ENCODE assay signal across 9 cellular contexts in the genomic region with DNA sequence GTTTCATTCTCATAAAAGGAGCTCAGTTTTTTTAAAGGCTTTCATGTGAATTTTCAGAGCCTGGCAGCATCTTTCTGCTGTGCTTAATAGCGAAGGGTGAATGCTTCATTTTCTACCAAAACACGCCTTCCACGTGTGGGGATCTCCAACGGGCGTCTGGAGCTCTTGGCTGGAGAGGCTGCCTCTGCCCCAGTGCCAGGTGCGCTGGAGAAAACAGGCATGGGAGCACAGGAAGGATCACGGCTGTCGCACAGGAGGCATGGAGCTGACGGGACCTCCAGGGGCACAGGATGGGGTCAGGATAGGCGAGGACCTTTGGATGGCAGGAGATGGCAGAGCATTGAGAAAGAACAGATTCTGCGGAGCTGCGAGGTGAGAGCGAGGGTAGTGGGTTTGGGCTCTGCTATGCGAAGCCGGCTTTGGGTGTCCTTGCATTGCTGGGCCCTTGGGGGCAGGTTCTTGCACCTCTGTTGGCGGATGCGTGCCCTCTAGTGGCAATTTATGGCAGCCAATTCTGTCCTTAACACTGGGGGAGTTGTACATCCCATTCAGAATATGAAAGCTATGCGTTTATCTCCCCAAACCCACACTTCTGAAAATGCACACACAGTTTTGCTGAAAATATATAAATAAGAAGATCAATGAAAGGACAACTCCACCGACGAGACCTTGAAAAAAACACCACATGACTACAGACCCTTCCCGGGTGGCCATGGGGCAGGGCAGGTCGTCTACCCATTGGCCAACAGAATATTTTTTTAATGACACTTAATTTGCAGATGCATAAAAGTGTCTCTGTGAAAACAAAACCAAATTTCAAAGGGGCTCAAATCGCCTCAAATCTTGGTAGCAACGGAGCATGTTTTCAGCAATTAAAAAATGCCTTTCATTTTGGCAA.
DNase-seq lines count a peak whose midpoint lies in the region; ATAC-seq and TF ChIP-seq lines count a peak whose summit lies in the region.
"Had no signal": no experiment of that assay in that cellular context is flagged by ENCODE, and none has a peak within 500 bp of the region (broad histone marks: within the 10 kb centered on the region; RNA-seq: fewer than 3 reads in every experiment).

No MANE protein-coding gene starts in this region.

- H3K4ac ChIP-seq in IMR-90 (ENCODE audit: low read depth, low read length): no peak overlapping the region; the same call in 1 of the 2 replicates
- H3K4ac ChIP-seq in mesenchymal stem cell (ENCODE audit: low read depth in 1 of 2, low read length in 2 of 2): no peak overlapping the region

- no peak overlapping the region for H4K91ac ChIP-seq in IMR-90 (ENCODE audit: insufficient read depth, low read depth, low read length)
- H4K91ac ChIP-seq in mesenchymal stem cell (ENCODE audit: low read length): no peak overlapping the region

- H3K56ac ChIP-seq in IMR-90 (ENCODE audit: extremely low read depth, insufficient read depth, low read length): no peak overlapping the region

- DNase-seq in NCI-H2107 (lab: John Stamatoyannopoulos, UW) (peak; percentile 1), NCI-H2107 treated with DMSO at 0.1 percent for 48 hours (lab: John Stamatoyannopoulos, UW; ENCODE audit: unreplicated experiment) (no peak), IMR-90 (peak; percentile 55), SHP77 (lab: John Stamatoyannopoulos, UW) (peak; percentile 22 to 55), colonic mucosa (peak; percentile 27), mesenchymal stem cell (peak; percentile 58)

- H3K9me3 ChIP-seq in IMR-90 (ENCODE audit: control insufficient read depth, insufficient read depth, low read length) (no peaks in the 10 kb centered on the region), colonic mucosa (no peaks in the 10 kb centered on the region), mesenchymal stem cell (ENCODE audit: control insufficient read depth, low read length) (no peaks in the 10 kb centered on the region)

- H3K4me3 ChIP-seq in IMR-90 (ENCODE audit: insufficient read depth, low read depth, low read length) (no peak overlapping the region), colonic mucosa (no peak overlapping the region), mesenchymal stem cell (ENCODE audit: insufficient read depth in 1 of 2, low read depth in 1 of 2, low read length in 2 of 2) (no peak overlapping the region)

- H3K23ac ChIP-seq in IMR-90 (ENCODE audit: low read depth, low read length): no peak overlapping the region
- H3K23ac ChIP-seq in mesenchymal stem cell (ENCODE audit: low read length in 2 of 2): no peak overlapping the region

- 95% methylated on average over 5 of the region's 24 CpGs; no CpG with 5 or more reads in 1 of the 2 experiments for WGBS in IMR-90 (ENCODE audit: extremely low coverage in 2 of 2, insufficient read length in 1 of 2), 2 experiments
- 52% methylated on average over 24 of the region's 24 CpGs for WGBS in mesenchymal stem cell

- H3K18ac ChIP-seq in IMR-90 (ENCODE audit: low read depth, low read length) (no peak overlapping the region), mesenchymal stem cell (ENCODE audit: low read depth in 1 of 2, low read length in 2 of 2) (no peak overlapping the region)

- no peak overlapping the region for H4K5ac ChIP-seq in IMR-90 (ENCODE audit: low read depth, low read length)

- H3K14ac ChIP-seq in IMR-90 (replicated peaks; ENCODE audit: low read depth, low read length) (no peak overlapping the region), mesenchymal stem cell (ENCODE audit: low read length in 2 of 2) (no peak overlapping the region)

- TF ChIP-seq CTCF in IMR-90 (conservative IDR thresholded peaks at IDR 0.05; ENCODE audit: low read depth, low read length) (peak; percentile 71), colonic mucosa (IDR thresholded peaks at IDR 0.05) (no peak)

- H3K27ac ChIP-seq in IMR-90 (ENCODE audit: insufficient read depth, low read length) (no peak overlapping the region), colonic mucosa (no peak overlapping the region), mesenchymal stem cell (ENCODE audit: low read length, poor library complexity, severe bottlenecking) (no peak overlapping the region)

- ATAC-seq in GM21423 (IDR thresholded peaks at IDR 0.05; ENCODE audit: unreplicated experiment) (peak; percentile 92), IMR-90 (ENCODE audit: low read depth) (peak; percentile 86), GM18519 (IDR thresholded peaks at IDR 0.05; ENCODE audit: low FRiP score, unreplicated experiment) (no peak)
- ATAC-seq: CD8-positive, alpha-beta T cell had no signal

- no peak overlapping the region for H2BK12ac ChIP-seq in mesenchymal stem cell (ENCODE audit: low read length in 2 of 2)

- no peak overlapping the region for H2AK9ac ChIP-seq in IMR-90 (replicated peaks; ENCODE audit: low read depth, low read length, poor library complexity)

- H2BK20ac ChIP-seq in IMR-90 (ENCODE audit: low read depth, low read length): no peak overlapping the region

- no peaks in the 10 kb centered on the region for H4K20me1 ChIP-seq in IMR-90 (ENCODE audit: insufficient read depth, low read length)

- H3K4me1 ChIP-seq in IMR-90 (ENCODE audit: control insufficient read depth, insufficient read depth, low read length) (no peaks in the 10 kb centered on the region), colonic mucosa (no peaks in the 10 kb centered on the region), mesenchymal stem cell (ENCODE audit: control insufficient read depth, insufficient read depth, low read depth, low read length) (peaks cover 6% of the 10 kb centered on the region)

- H2BK120ac ChIP-seq in IMR-90 (ENCODE audit: low read depth, low read length): no peak overlapping the region
- H2BK120ac ChIP-seq in mesenchymal stem cell (ENCODE audit: low read depth, low read length): no peak overlapping the region

- BruUV-seq in IMR-90 (replicated peaks; lab: Mats Ljungman, UMichigan): no TSS peak

- dilution Hi-C loops in IMR-90 (cut with HindIII; ENCODE audit: low sequenced_read_pairs, unreplicated experiment): no loop called here

- TF ChIP-seq POLR2A in IMR-90 (IDR thresholded peaks at IDR 0.05; ENCODE audit: low read depth, low read length): no peak

- H4K8ac ChIP-seq in IMR-90 (ENCODE audit: low read depth in 2 of 2, low read length in 2 of 2) (no peak overlapping the region), mesenchymal stem cell (ENCODE audit: low read length) (peak overlapping the region; percentile 66)

- peak overlapping the region; percentile 15 for H2AFZ ChIP-seq in IMR-90 (replicated peaks; ENCODE audit: low read length, poor library complexity)
- H2AFZ ChIP-seq in mesenchymal stem cell (ENCODE audit: low read depth, low read length): peak overlapping the region; percentile 15

- peak; percentile 70 for TF ChIP-seq RAD21 in IMR-90 (IDR thresholded peaks at IDR 0.05; ENCODE audit: low read length)

- CTCF ChIA-PET in IMR-90 (lab: Yijun Ruan, JAX): interaction anchor here (0.6 to 2.5 kb wide), 16 partner anchors 10 to 668 kb away, joined by 3 to 11 read pairs (median 3); no protein-coding TSS in a partner anchor

- in situ Hi-C loops in IMR-90 (cut with MboI; ENCODE audit: low sequenced_read_pairs): no loop called here

- H3K9me1 ChIP-seq in IMR-90 (ENCODE audit: insufficient read depth, low read length): no peaks in the 10 kb centered on the region

- H3K79me1 ChIP-seq in IMR-90 (ENCODE audit: low read depth in 1 of 2, low read length in 2 of 2) (no peaks in the 10 kb centered on the region), mesenchymal stem cell (replicated peaks; ENCODE audit: low read length, poor library complexity, severe bottlenecking) (no peaks in the 10 kb centered on the region)

- H3K36me3 ChIP-seq in IMR-90 (ENCODE audit: control insufficient read depth, insufficient read depth, low read length) (no peaks in the 10 kb centered on the region), colonic mucosa (no peaks in the 10 kb centered on the region), mesenchymal stem cell (ENCODE audit: control insufficient read depth in 1 of 2, insufficient read depth in 2 of 2, low read depth in 1 of 2, low read length in 2 of 2) (no peaks in the 10 kb centered on the region)

- no peak overlapping the region for H2BK5ac ChIP-seq in IMR-90 (ENCODE audit: low read depth, low read length, poor library complexity, severe bottlenecking)
- no peak overlapping the region for H2BK5ac ChIP-seq in mesenchymal stem cell (ENCODE audit: low read depth, low read length, poor library complexity, severe bottlenecking)

- H3K27me3 ChIP-seq in IMR-90 (ENCODE audit: control insufficient read depth, insufficient read depth, low read length) (peaks cover 2% of the 10 kb centered on the region; the same call in 1 of the 2 replicates), colonic mucosa (no peaks in the 10 kb centered on the region), mesenchymal stem cell (ENCODE audit: control insufficient read depth in 1 of 2, insufficient read depth in 1 of 2, low read length in 2 of 2) (peaks cover 0 to 29% of the 10 kb centered on the region in 2 experiments)

- H2BK15ac ChIP-seq in IMR-90 (ENCODE audit: low read depth, low read length) (no peak overlapping the region), mesenchymal stem cell (ENCODE audit: low read depth, poor library complexity, severe bottlenecking) (no peak overlapping the region)

- intact Hi-C loops in IMR-90 (cut with micrococcal nuclease) (loop anchor here (1.0 to 10.0 kb wide), 3 partner anchors 209 to 474 kb away; no protein-coding TSS in a partner anchor), colonic mucosa (cut with DNase I) (no loop called here)

- POLR2A ChIA-PET in IMR-90 (lab: Charles Lee; ENCODE audit: unreplicated experiment): interaction anchor here (0.6 kb wide), 1 partner anchor 43 kb away, joined by 3 read pairs; no protein-coding TSS in a partner anchor

- H2AK5ac ChIP-seq in IMR-90 (ENCODE audit: low read depth, low read length) (no peak overlapping the region), mesenchymal stem cell (ENCODE audit: low read length, severe bottlenecking) (no peak overlapping the region)

- H3K9ac ChIP-seq in IMR-90 (ENCODE audit: low read depth, low read length): no peak overlapping the region
- H3K9ac ChIP-seq in colonic mucosa (ENCODE audit: low read depth in 2 of 2, low read length in 2 of 2): no peak overlapping the region
- no peak overlapping the region for H3K9ac ChIP-seq in mesenchymal stem cell (ENCODE audit: low read length)

- H3K4me2 ChIP-seq in IMR-90 (ENCODE audit: low read depth, low read length) (no peak overlapping the region), mesenchymal stem cell (ENCODE audit: low read length, poor library complexity, severe bottlenecking) (no peak overlapping the region)

TF ChIP-seq in IMR-90, 13 proteins besides CTCF, POLR2A, EP300 and RAD21:
- no peak for TF ChIP-seq NFE2L2 (IDR thresholded peaks at IDR 0.05; ENCODE audit: low read depth, low read length)
- TF ChIP-seq CEBPB (IDR thresholded peaks at IDR 0.05; ENCODE audit: low read depth, low read length): no peak
- TF ChIP-seq SMC3 (IDR thresholded peaks at IDR 0.05; ENCODE audit: low read depth, low read length): peak; percentile 61
